In the genomic region with DNA sequence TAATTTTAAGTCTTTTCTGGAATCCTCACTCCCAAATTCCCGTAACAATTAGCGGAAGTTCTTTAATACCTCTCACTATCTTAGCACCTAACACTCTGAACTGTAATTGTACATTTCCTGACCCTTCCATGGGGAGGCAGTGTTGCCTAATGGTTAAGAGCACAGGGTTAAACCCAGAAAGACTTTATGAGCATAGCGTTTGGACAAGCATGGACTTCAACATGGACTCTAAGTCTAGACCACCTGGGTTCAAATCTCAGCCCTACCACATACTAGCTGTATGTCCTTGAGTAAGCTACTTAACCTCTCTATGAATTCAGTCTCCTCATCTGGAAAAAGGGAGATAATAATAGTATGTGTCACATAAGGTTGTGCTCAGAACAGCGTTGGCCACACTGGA, we compare ENCODE assay signal across 9 cellular contexts. TPM values are rescaled to one million over a fixed set of nuclear protein-coding genes. Genes with fewer than 3 reads are reported as not detected.
DNase-seq lines count a peak whose midpoint lies in the region; ATAC-seq and TF ChIP-seq lines count a peak whose summit lies in the region.
"Had no signal": no experiment of that assay in that cellular context is flagged by ENCODE, and none has a peak within 500 bp of the region (broad histone marks: within the 10 kb centered on the region; RNA-seq: fewer than 3 reads in every experiment).

No MANE protein-coding gene starts in this region.

- peak; percentile 71 for TF ChIP-seq CTCF in choroid plexus epithelial cell (conservative IDR thresholded peaks at IDR 0.05; ENCODE audit: low read depth, low read length)

- H3K27me3 ChIP-seq in H7 (ENCODE audit: control insufficient read depth, insufficient read depth, low read length), result no peaks in the 10 kb centered on the region

- H3K4me3 ChIP-seq in H7 (ENCODE audit: insufficient read depth, low read depth, low read length), result no peak overlapping the region
- H3K4me3 ChIP-seq in choroid plexus epithelial cell (ENCODE audit: low read depth, low read length), result no peak overlapping the region

- ATAC-seq in HG02588 (IDR thresholded peaks at IDR 0.05; ENCODE audit: unreplicated experiment) (no peak), GM21367 (IDR thresholded peaks at IDR 0.05; ENCODE audit: unreplicated experiment) (no peak)
- ATAC-seq: T-cell had no signal

- DNase-seq in DMS53 (lab: John Stamatoyannopoulos, UW), result peak; percentile 83
- DNase-seq in H7, result peak; percentile 24
- DNase-seq in NOMO-1 (lab: John Stamatoyannopoulos, UW; ENCODE audit: unreplicated experiment in 2 of 2), result peak; percentile 33 to 71
- peak; percentile 74 for DNase-seq in choroid plexus epithelial cell (ENCODE audit: low read depth)
- DNase-seq in midbrain (lab: John Stamatoyannopoulos, UW), result peak; percentile 33
- DNase-seq in germinal center (ENCODE audit: low spot score), result no peak

- H3K36me3 ChIP-seq in H7 (replicated peaks; ENCODE audit: control insufficient read depth, insufficient read depth, low read length), result no peaks in the 10 kb centered on the region

RNA-seq across cellular contexts. Expression of gene ANTXR1, which starts 13.0 kb away (rescaled TPM):
- total RNA-seq in H7 (2014; rRNA removed; shearing (Covaris generic)), result 12.4 and 13.2 TPM in 2 replicates

RNA-seq across cellular contexts. Expression of gene GKN1, which starts 51.6 kb away (rescaled TPM):
- total RNA-seq in H7 (2014; rRNA removed; shearing (Covaris generic)), result not detected in 2 replicates
- total RNA-seq: T-cell had no signal
